In genomic region chr7:104328308-104328969, GRCh38 we compare ENCODE assay signal across 9 cellular contexts. TPM values are rescaled to one million over a fixed set of nuclear protein-coding genes. Genes with fewer than 3 reads are reported as not detected.
DNase-seq lines count a peak whose midpoint lies in the region; ATAC-seq and TF ChIP-seq lines count a peak whose summit lies in the region.
"Had no signal": no experiment of that assay in that cellular context is flagged by ENCODE, and none has a peak within 500 bp of the region (broad histone marks: within the 10 kb centered on the region; RNA-seq: fewer than 3 reads in every experiment).

LHFPL3 (plus strand) TSS chr7:104328603.

- H3K27ac ChIP-seq in MM.1S (ENCODE audit: low read length) (no peak within 1 kb of the TSS), uterus (no peak within 1 kb of the TSS), OCI-LY7 (ENCODE audit: low read depth, low read length, poor library complexity, severe bottlenecking) (no peak within 1 kb of the TSS)
- H3K27ac ChIP-seq in naive thymus-derived CD4-positive, alpha-beta T cell (ENCODE audit: low read depth, low read length) = no peak within 1 kb of the TSS

- H3K27me3 Mint-ChIP-seq in naive thymus-derived CD4-positive, alpha-beta T cell = peaks cover 41 to 64% (median 59%) of the 10 kb centered on the region in 5 donors

- no peak within 1 kb of the TSS for H3K27ac Mint-ChIP-seq in naive thymus-derived CD4-positive, alpha-beta T cell

- H3K4me3 ChIP-seq in MM.1S (ENCODE audit: low read length) = peak within 1 kb of the TSS; percentile 41
- H3K4me3 ChIP-seq in astrocyte of the spinal cord (ENCODE audit: low read depth, low read length) = peak within 1 kb of the TSS; percentile 18
- H3K4me3 ChIP-seq in naive thymus-derived CD4-positive, alpha-beta T cell (ENCODE audit: low read length) = no peak within 1 kb of the TSS
- peak within 1 kb of the TSS in 1 of 2 donors; percentile 8 for H3K4me3 ChIP-seq in uterus
- no peak within 1 kb of the TSS for H3K4me3 ChIP-seq in OCI-LY7 (ENCODE audit: low read depth, low read length, poor library complexity, severe bottlenecking)

- H3K4me1 ChIP-seq in MM.1S (ENCODE audit: low read length) = 0 out of 2 replicates have a peak, but pooled peaks cover 3% of the 10 kb centered on the region
- H3K4me1 ChIP-seq in naive thymus-derived CD4-positive, alpha-beta T cell (ENCODE audit: control insufficient read depth in 2 of 2, insufficient read depth in 2 of 2, low read length in 2 of 2) = no peaks in the 10 kb centered on the region
- peaks cover 0 to 6% of the 10 kb centered on the region in 2 donors for H3K4me1 ChIP-seq in uterus
- H3K4me1 ChIP-seq in OCI-LY7 (ENCODE audit: insufficient read depth, low read length, poor library complexity, severe bottlenecking) = no peaks in the 10 kb centered on the region

- TF ChIP-seq POLR2A in uterus (IDR thresholded peaks at IDR 0.05) = no peak

- peaks cover 9 to 20% (median 12%) of the 10 kb centered on the region in 7 donors for H3K4me1 Mint-ChIP-seq in naive thymus-derived CD4-positive, alpha-beta T cell

- H3K9me3 Mint-ChIP-seq in naive thymus-derived CD4-positive, alpha-beta T cell = peaks cover 0 to 2% (median 0%) of the 10 kb centered on the region in 11 donors

- H3K36me3 ChIP-seq in MM.1S (replicated peaks; ENCODE audit: insufficient read depth, low read length) (no peaks in the 10 kb centered on the region), uterus (no peaks in the 10 kb centered on the region), OCI-LY7 (ENCODE audit: insufficient read depth, low read length) (no peaks in the 10 kb centered on the region)
- H3K36me3 ChIP-seq in naive thymus-derived CD4-positive, alpha-beta T cell (ENCODE audit: control insufficient read depth in 2 of 3, insufficient read depth in 3 of 3, low read length in 3 of 3) = no peaks in the 10 kb centered on the region

- TF ChIP-seq CTCF in MM.1S (IDR thresholded peaks at IDR 0.05; ENCODE audit: low read length) (no peak), astrocyte of the spinal cord (IDR thresholded peaks at IDR 0.05; ENCODE audit: low read depth, low read length) (no peak), uterus (IDR thresholded peaks at IDR 0.05) (no peak), OCI-LY7 (conservative IDR thresholded peaks at IDR 0.05; ENCODE audit: low read length) (no peak)

- H3K27me3 ChIP-seq in MM.1S (replicated peaks; ENCODE audit: insufficient read depth, low read length) (no peaks in the 10 kb centered on the region), uterus (peaks cover 0 to 20% of the 10 kb centered on the region in 2 donors)
- H3K27me3 ChIP-seq in naive thymus-derived CD4-positive, alpha-beta T cell (ENCODE audit: control insufficient read depth in 2 of 2, insufficient read depth in 2 of 2, low read length in 2 of 2) = peaks cover 0 to 5% of the 10 kb centered on the region in 2 donors

- H3K9me3 ChIP-seq in MM.1S (replicated peaks; ENCODE audit: insufficient read depth, low read length) (no peaks in the 10 kb centered on the region), uterus (no peaks in the 10 kb centered on the region), OCI-LY7 (ENCODE audit: low read length) (no peaks in the 10 kb centered on the region)
- H3K9me3 ChIP-seq in naive thymus-derived CD4-positive, alpha-beta T cell (ENCODE audit: control insufficient read depth in 2 of 3, low read length in 3 of 3) = no peaks in the 10 kb centered on the region

- POLR2A ChIA-PET in naive thymus-derived CD4-positive, alpha-beta T cell (lab: Charles Lee) = no interaction called here
- POLR2A ChIA-PET in OCI-LY7 (lab: Charles Lee) = no interaction called here

- BruUV-seq in OCI-LY7 (replicated peaks; lab: Mats Ljungman, UMichigan) = no TSS peak

- no peaks in the 10 kb centered on the region for H3K36me3 Mint-ChIP-seq in naive thymus-derived CD4-positive, alpha-beta T cell

- no peak within 1 kb of the TSS for H3K9ac ChIP-seq in MM.1S (ENCODE audit: low read length)

- H3K79me2 ChIP-seq in MM.1S (ENCODE audit: low read length) (no peaks in the 10 kb centered on the region), OCI-LY7 (ENCODE audit: insufficient read depth, low read depth, low read length) (no peaks in the 10 kb centered on the region)

- intact Hi-C loops in naive thymus-derived CD4-positive, alpha-beta T cell (cut with micrococcal nuclease) = no loop called here
- intact Hi-C loops in uterus (cut with DNase I; ENCODE audit: low total_unique reads) (no loop called here), OCI-LY7 (cut with micrococcal nuclease; ENCODE audit: unreplicated experiment) (no loop called here)

- H3K4me2 ChIP-seq in MM.1S (ENCODE audit: low read depth, low read length) (peak within 1 kb of the TSS; percentile 62), OCI-LY7 (ENCODE audit: low read length) (no peak within 1 kb of the TSS)

- DNase-seq in Ammon's horn (ENCODE audit: low spot score) (peak; percentile 54), MM.1S (no peak), astrocyte of the spinal cord (ENCODE audit: low read depth, low spot score) (no peak), uterus (no peak), OCI-LY7 (ENCODE audit: low spot score) (no peak)
- DNase-seq in naive thymus-derived CD4-positive, alpha-beta T cell = peak in 1 of 9 donors; percentile 26
- DNase-seq in stimulated activated naive CD4-positive, alpha-beta T cell (lab: John Stamatoyannopoulos, UW) = no peak

- H3K4me3 Mint-ChIP-seq in naive thymus-derived CD4-positive, alpha-beta T cell = peak within 1 kb of the TSS in 9 of 10 donors; percentile 21 to 69 (median 51)

- ATAC-seq in naive thymus-derived CD4-positive, alpha-beta T cell = no peak
- no peak for ATAC-seq in HG03342 (IDR thresholded peaks at IDR 0.05; ENCODE audit: unreplicated experiment)

- CTCF ChIA-PET in naive thymus-derived CD4-positive, alpha-beta T cell (lab: Charles Lee) = no interaction called here
- CTCF ChIA-PET in OCI-LY7 (lab: Charles Lee; ENCODE audit: unreplicated experiment) = no interaction called here

- H4K20me1 ChIP-seq in MM.1S (ENCODE audit: insufficient read depth, low read length) = no peaks in the 10 kb centered on the region
- H4K20me1 ChIP-seq in OCI-LY7 (ENCODE audit: insufficient read depth, low read length) = no peaks in the 10 kb centered on the region

- H2AFZ ChIP-seq in MM.1S (ENCODE audit: low read length) = peak within 1 kb of the TSS; percentile 58
- H2AFZ ChIP-seq in OCI-LY7 (ENCODE audit: low read length) = no peak within 1 kb of the TSS

- H3K9me2 ChIP-seq in MM.1S (replicated peaks; ENCODE audit: insufficient read depth, low read length) = no peaks in the 10 kb centered on the region
- H3K9me2 ChIP-seq in OCI-LY7 (ENCODE audit: insufficient read depth, low read length) = no peaks in the 10 kb centered on the region

- no peaks in the 10 kb centered on the region for H3F3A ChIP-seq in MM.1S (ENCODE audit: insufficient read depth, low read length)

- in situ Hi-C loops in astrocyte of the spinal cord (cut with HindIII; ENCODE audit: low sequenced_read_pairs) = no loop called here

RNA-seq across cellular contexts. Expression of gene LHFPL3, which starts in this region (rescaled TPM):
- not detected for total RNA-seq in naive thymus-derived CD4-positive, alpha-beta T cell
- not detected for polyA plus RNA-seq in naive thymus-derived CD4-positive, alpha-beta T cell
- total RNA-seq in uterus (under 1 TPM in 1 of 4 donors, not detected in 3; 0.83 TPM), OCI-LY7 (2022) (not detected in 2 replicates)
- not detected in 2 replicates for total RNA-seq in OCI-LY7 (2014; rRNA removed; shearing (Covaris generic))
- total RNA-seq: renal cortical epithelial cell had no signal

Comparison
In these comparisons a context has a peak if more than half of its experiments do, and no peak if none do; other contexts are left out.
1. H3K4me3 ChIP-seq: peak in MM.1S (single experiment) and astrocyte of the spinal cord (single experiment); none in naive thymus-derived CD4-positive, alpha-beta T cell (single experiment) and OCI-LY7 (single experiment).